In genomic region chr9:127213859-127214258, GRCh38 we compare ENCODE assay signal across 12 cellular contexts.
"Had no signal": no experiment of that assay in that cellular context is flagged by ENCODE, and none has a peak within 500 bp of the region (broad histone marks: within the 10 kb centered on the region; RNA-seq: fewer than 3 reads in every experiment).

No MANE protein-coding gene starts in this region.

- ATAC-seq: natural killer cell treated with Interleukin-12 subunit alpha and Interleukin-12 subunit beta and Interleukin-15 and Interleukin-18, amount 100 ng/mL, for 72 hours; sciatic nerve had no signal

- H3K4me2 ChIP-seq: neural progenitor cell had no signal

- H3K27ac ChIP-seq: epithelial cell of prostate, lower lobe of right lung, neural progenitor cell, prostate gland, right atrium auricular region, thyroid gland, vagina had no signal

- H3K36me3 ChIP-seq: lower lobe of right lung, neural progenitor cell, prostate gland, right atrium auricular region, thyroid gland, vagina had no signal

- DNase-seq: cortex of kidney, foreskin melanocyte had no signal

- H3K4me1 ChIP-seq: prostate gland had no signal

- H3K4me3 ChIP-seq: lower lobe of right lung, neural progenitor cell, prostate gland, right atrium auricular region, smooth muscle cell, thyroid gland, vagina had no signal

- H3K27me3 ChIP-seq: neural progenitor cell, right atrium auricular region, thyroid gland, vagina had no signal

- H3K9me3 ChIP-seq: lower lobe of right lung, prostate gland, right atrium auricular region, thyroid gland, vagina had no signal

- H3K9ac ChIP-seq: neural progenitor cell had no signal

- H2AFZ ChIP-seq: neural progenitor cell had no signal
